ENCODE assay signal across 21 cellular contexts in the genomic region with DNA sequence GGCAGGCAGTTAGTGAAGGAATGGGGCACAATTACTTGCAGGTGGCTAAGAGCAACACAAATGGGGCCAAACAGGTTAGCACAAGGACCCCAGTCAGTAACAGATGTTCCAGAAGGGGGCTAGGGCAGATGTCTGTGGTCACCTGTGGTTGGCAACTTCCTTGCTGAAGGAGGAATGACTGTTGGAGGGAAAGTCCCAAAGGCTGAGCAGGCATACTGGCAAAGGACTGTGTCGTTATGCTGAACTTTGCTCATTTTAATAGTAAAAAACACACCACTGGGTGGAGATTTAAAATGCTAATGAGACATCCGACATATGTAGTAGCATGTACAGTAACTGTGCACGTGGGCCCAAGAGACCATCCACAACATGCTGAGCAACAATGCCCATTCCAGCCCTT.
"Had no signal": no experiment of that assay in that cellular context is flagged by ENCODE, and none has a peak within 500 bp of the region (broad histone marks: within the 10 kb centered on the region; RNA-seq: fewer than 3 reads in every experiment).

No MANE protein-coding gene starts in this region.

- H3K4me2 ChIP-seq: neural progenitor cell had no signal

- H3K27me3 Mint-ChIP-seq: activated B cell treated with CpG ODN at 0.5 μM for 24 hours; activated CD4-positive, alpha-beta memory T cell treated with anti-CD3 and anti-CD28 coated beads for 36 hours; activated naive CD8-positive, alpha-beta T cell treated with anti-CD3 and anti-CD28 coated beads, Interleukin-2, amount 10 ng/mL, durations not matched to agents 7 days and 5 days; naive thymus-derived CD4-positive, alpha-beta T cell; type B pancreatic cell had no signal

- H3K27ac Mint-ChIP-seq: activated B cell treated with CpG ODN at 0.5 μM for 24 hours; activated CD4-positive, alpha-beta memory T cell treated with anti-CD3 and anti-CD28 coated beads for 36 hours; activated naive CD8-positive, alpha-beta T cell treated with anti-CD3 and anti-CD28 coated beads, Interleukin-2, amount 10 ng/mL, durations not matched to agents 7 days and 5 days; activated T-helper 2 cell treated with anti-CD3 and anti-CD28 coated beads, Interferon-gamma antibody, Interleukin-2, Interleukin-4, amounts not matched to agents 10 μg/mL and 5 μg/mL and 100 μg/mL, durations not matched to agents 14 hours and 24 hours and 36 hours; naive thymus-derived CD4-positive, alpha-beta T cell; neural progenitor cell; type B pancreatic cell had no signal

- H3K27me3 ChIP-seq: cardiac muscle cell, dorsolateral prefrontal cortex, neural progenitor cell, stomach had no signal

- H3K36me3 ChIP-seq: cardiac muscle cell, neural progenitor cell, stomach had no signal

- H3K4me3 Mint-ChIP-seq: activated B cell treated with CpG ODN at 0.5 μM for 24 hours; activated CD4-positive, alpha-beta memory T cell treated with anti-CD3 and anti-CD28 coated beads for 36 hours; activated naive CD8-positive, alpha-beta T cell treated with anti-CD3 and anti-CD28 coated beads, Interleukin-2, amount 10 ng/mL, durations not matched to agents 7 days and 5 days; naive thymus-derived CD4-positive, alpha-beta T cell; neural progenitor cell; type B pancreatic cell had no signal

- H3K4me1 ChIP-seq: psoas muscle, stomach had no signal

- H2AFZ ChIP-seq: neural progenitor cell had no signal

- H3K4me3 ChIP-seq: cardiac muscle cell, dorsolateral prefrontal cortex, neural progenitor cell, psoas muscle, stomach had no signal

- ATAC-seq: left cardiac atrium; naive thymus-derived CD4-positive, alpha-beta T cell; psoas muscle; right cardiac atrium had no signal

- DNase-seq: activated B cell treated with CpG ODN at 0.5 μM for 24 hours; activated CD4-positive, alpha-beta memory T cell treated with anti-CD3 and anti-CD28 coated beads for 36 hours; activated CD4-positive, alpha-beta T cell treated with anti-CD3 and anti-CD28 coated beads for 4 hours; activated naive CD4-positive, alpha-beta T cell treated with Interleukin-2 at 50 U/mL for 16 hours; activated naive CD8-positive, alpha-beta T cell treated with anti-CD3 and anti-CD28 coated beads, Interleukin-2, amount 10 ng/mL, durations not matched to agents 7 days and 5 days; activated T-cell treated with anti-CD3 and anti-CD28 coated beads, Interleukin-2, amount 50 U/mL, for 1 hour; amygdala; dorsolateral prefrontal cortex; foreskin fibroblast; hippocampal formation; left cardiac atrium; mesendoderm; naive thymus-derived CD4-positive, alpha-beta T cell; psoas muscle; right cardiac atrium; stimulated activated CD4-positive, alpha-beta T cell treated with anti-CD3 and anti-CD28 coated beads, Interleukin-2, amount 100 ng/mL, for 24 hours; stomach had no signal

- H3K9me3 Mint-ChIP-seq: type B pancreatic cell had no signal

- H3K4me1 Mint-ChIP-seq: activated B cell treated with CpG ODN at 0.5 μM for 24 hours; activated naive CD8-positive, alpha-beta T cell treated with anti-CD3 and anti-CD28 coated beads, Interleukin-2, amount 10 ng/mL, durations not matched to agents 7 days and 5 days had no signal

- H3K36me3 Mint-ChIP-seq: activated CD4-positive, alpha-beta memory T cell treated with anti-CD3 and anti-CD28 coated beads for 36 hours; activated naive CD8-positive, alpha-beta T cell treated with anti-CD3 and anti-CD28 coated beads, Interleukin-2, amount 10 ng/mL, durations not matched to agents 7 days and 5 days; naive thymus-derived CD4-positive, alpha-beta T cell; neural progenitor cell; type B pancreatic cell had no signal

- H3K27ac ChIP-seq: cardiac muscle cell, dorsolateral prefrontal cortex, neural progenitor cell, psoas muscle, stomach had no signal

- H3K9ac ChIP-seq: neural progenitor cell had no signal
